In genomic region chr9:136787690-136788400, GRCh38 we compare ENCODE assay signal across 8 cellular contexts. TPM values are rescaled to one million over a fixed set of nuclear protein-coding genes. Genes with fewer than 3 reads are reported as not detected.
DNase-seq lines count a peak whose midpoint lies in the region; ATAC-seq and TF ChIP-seq lines count a peak whose summit lies in the region.

No MANE protein-coding gene starts in this region.

- CTCF ChIA-PET in AG04449 (lab: Yijun Ruan, JAX): interaction anchor here (0.7 to 7.0 kb wide), 28 partner anchors 11 to 449 kb away, joined by 3 to 101 read pairs (median 5); partner anchors contain the start of genes ABCA2, C8G, FUT7 and LCN15

- POLR2A ChIA-PET in AG04449 (lab: Yijun Ruan, JAX): no interaction called here

- H3K4me1 ChIP-seq in mucosa of descending colon (ENCODE audit: low read depth): peaks cover 38% of the 10 kb centered on the region

- TF ChIP-seq CTCF in AG04449 (IDR thresholded peaks at IDR 0.05; ENCODE audit: insufficient read depth, low read length, missing control alignments): peak; percentile 73
- peak; percentile 50 for TF ChIP-seq CTCF in GM20000 (IDR thresholded peaks at IDR 0.05; ENCODE audit: extremely low read depth, missing control alignments)
- peak; percentile 56 for TF ChIP-seq CTCF in mucosa of descending colon (IDR thresholded peaks at IDR 0.05)

- DNase-seq in AG04449 (ENCODE audit: low read depth, low spot score) (no peak), GM20000 (ENCODE audit: low spot score) (peak; percentile 68), NCI-H524 treated with DMSO at 0.1 percent for 48 hours (lab: John Stamatoyannopoulos, UW) (peak; percentile 35), mucosa of descending colon (peak; percentile 76 to 88 (median 80))
- DNase-seq in activated CD4-positive, alpha-beta T cell treated with anti-CD3 and anti-CD28 coated beads, Interleukin-2, amount 50 U/mL, for 4 hours: peak; percentile 52 to 54
- peak; percentile 52 for DNase-seq in effector CD8-positive, alpha-beta T cell (lab: John Stamatoyannopoulos, UW)
- DNase-seq in stimulated activated naive CD4-positive, alpha-beta T cell (lab: John Stamatoyannopoulos, UW): peak; percentile 46 to 85 (median 54)

- H3K4me3 ChIP-seq in AG04449 (ENCODE audit: low read depth, low read length): no peak overlapping the region
- H3K4me3 ChIP-seq in mucosa of descending colon: no peak overlapping the region

- peaks cover 3% of the 10 kb centered on the region for H3K36me3 ChIP-seq in mucosa of descending colon (ENCODE audit: low read depth)

- intact Hi-C loops in mucosa of descending colon (cut with DNase I, micrococcal nuclease): loop anchor here in 1 of 2 donors (5.0 kb wide), 1 partner anchor 239 kb away; the partner anchor contains the start of gene ABCA2

- ATAC-seq in mucosa of descending colon (peak; percentile 13), GM18502 (IDR thresholded peaks at IDR 0.05; ENCODE audit: poor library complexity, unreplicated experiment) (no peak)

- H3K9me3 ChIP-seq in mucosa of descending colon: no peaks in the 10 kb centered on the region

RNA-seq across cellular contexts. Expression of gene TMEM141, which starts 3.3 kb away (rescaled TPM):
- total RNA-seq in mucosa of descending colon: 100 to 1,000 TPM; 110 to 373 (median 127) TPM

RNA-seq across cellular contexts. Expression of gene CCDC183, which starts 8.3 kb away (rescaled TPM):
- 10 to 100 TPM in 1 of 3 donors, 1 to 10 TPM in 2; 4.0 to 38.0 (median 7.0) TPM for total RNA-seq in mucosa of descending colon

RNA-seq across cellular contexts. Expression of gene RABL6, which starts 19.9 kb away (rescaled TPM):
- 100 to 1,000 TPM in 2 of 3 donors, 10 to 100 TPM in 1; 92.1 to 142 (median 112) TPM for total RNA-seq in mucosa of descending colon

RNA-seq across cellular contexts. Expression of gene LCN15, which starts 23.5 kb away (rescaled TPM):
- 10 to 100 TPM in 1 of 3 donors, 1 to 10 TPM in 2; 1.6 to 17.2 (median 3.7) TPM for total RNA-seq in mucosa of descending colon

RNA-seq across cellular contexts. Expression of gene LCN8, which starts 29.8 kb away (rescaled TPM):
- total RNA-seq in mucosa of descending colon: not detected
